ENCODE assay signal across 16 cellular contexts in genomic region chr17:9725575-9725974, GRCh38.
DNase-seq lines count a peak whose midpoint lies in the region; FAIRE-seq and TF ChIP-seq lines count a peak whose summit lies in the region.
"Had no signal": no experiment of that assay in that cellular context is flagged by ENCODE, and none has a peak within 500 bp of the region (broad histone marks: within the 10 kb centered on the region; RNA-seq: fewer than 3 reads in every experiment).

No MANE protein-coding gene starts in this region.

- H2BK20ac ChIP-seq in H1 (ENCODE audit: low read length) = no peak overlapping the region

- no peaks in the 10 kb centered on the region for H3K9me3 ChIP-seq in H1 (ENCODE audit: insufficient read depth in 2 of 2, low read depth in 1 of 2, low read length in 1 of 2)
- H3K9me3 ChIP-seq: SJCRH30 had no signal

- H4K8ac ChIP-seq in H1 (ENCODE audit: extremely low read depth, insufficient read depth, low read length) = no peak overlapping the region

- peak; percentile 7 to 10; a peak in 1 of 4 replicates for TF ChIP-seq RAD21 in H1 (IDR thresholded peaks at IDR 0.05 in 1 of 2, conservative IDR thresholded peaks at IDR 0.05 in 1 of 2; ENCODE audit: low read depth in 2 of 2, low read length in 2 of 2)

- no peak overlapping the region for H4K91ac ChIP-seq in H1 (replicated peaks; ENCODE audit: insufficient read length, low read length)

- no peak overlapping the region for H4K5ac ChIP-seq in H1 (ENCODE audit: insufficient read length, low read depth, low read length)

- no peak overlapping the region for H3K23ac ChIP-seq in H1 (ENCODE audit: insufficient read length)

- H3K4me1 ChIP-seq in H1 (replicated peaks in 1 of 4; ENCODE audit: control insufficient read depth in 3 of 4, insufficient read depth in 4 of 4, low read length in 3 of 4) = no peaks in the 10 kb centered on the region
- H3K4me1 ChIP-seq: SJCRH30 had no signal

- no peak overlapping the region for H2BK15ac ChIP-seq in H1 (ENCODE audit: low read length)

- no peak overlapping the region for H2BK12ac ChIP-seq in H1 (ENCODE audit: low read depth, low read length)

- CTCF ChIA-PET in H1 (lab: Charles Lee; ENCODE audit: partially characterized antibody) = interaction anchor here (0.9 to 5.3 kb wide), 6 partner anchors 8 to 203 kb away, joined by 3 to 20 read pairs (median 4); no protein-coding TSS in a partner anchor

- H3K56ac ChIP-seq in H1 (replicated peaks; ENCODE audit: insufficient read length, low read depth, low read length) = no peak overlapping the region

- no peak overlapping the region for H2BK5ac ChIP-seq in H1 (ENCODE audit: low read depth, low read length)

- no peak for TF ChIP-seq EP300 in H1 (IDR thresholded peaks at IDR 0.05; ENCODE audit: borderline replicate concordance in 1 of 2, low read depth in 2 of 2, low read length in 2 of 2)

- TF ChIP-seq CTCF in H1 (IDR thresholded peaks at IDR 0.05; ENCODE audit: control extremely low read depth in 1 of 3, insufficient read depth in 1 of 3, low read depth in 1 of 3, low read length in 3 of 3) = no peak

- no peak overlapping the region for H3K9ac ChIP-seq in H1 (replicated peaks in 1 of 4; ENCODE audit: extremely low read depth in 1 of 4, low read depth in 3 of 4, low read length in 3 of 4)

- WGBS in H1 (ENCODE audit: extremely low coverage in 1 of 2, insufficient coverage in 1 of 2, insufficient read length in 1 of 2, insufficient replicate concordance in 2 of 2, low coverage in 1 of 2, low lambda C conversion rate in 2 of 2, missing lambda C conversion rate in 1 of 2), 2 experiments = 84% methylated on average over 9 of the region's 9 CpGs; no CpG with 5 or more reads in 1 of the 2 experiments

- no peak overlapping the region for H2AFZ ChIP-seq in H1 (ENCODE audit: low read length)
- H2AFZ ChIP-seq: GM23338 had no signal

- no peak overlapping the region for H2AK5ac ChIP-seq in H1 (ENCODE audit: low read depth, low read length)

- no peaks in the 10 kb centered on the region for H3K23me2 ChIP-seq in H1 (ENCODE audit: low read depth, low read length)

- H3K14ac ChIP-seq in H1 (ENCODE audit: insufficient read length) = no peak overlapping the region

- no peaks in the 10 kb centered on the region for H3K79me2 ChIP-seq in H1 (ENCODE audit: control insufficient read depth in 1 of 2, insufficient read depth in 2 of 2, low read length in 2 of 2)

- H4K20me1 ChIP-seq in H1 (replicated peaks in 1 of 2; ENCODE audit: control insufficient read depth in 1 of 2, insufficient read depth in 2 of 2, low read length in 2 of 2) = peaks cover 0 to 2% of the 10 kb centered on the region in 2 experiments

- POLR2A ChIA-PET in H1 (lab: Charles Lee; ENCODE audit: partially characterized antibody) = no interaction called here

- H3K79me1 ChIP-seq in H1 (ENCODE audit: low read depth, low read length) = no peaks in the 10 kb centered on the region; the same call in 1 of the 2 replicates

- H3K18ac ChIP-seq in H1 (ENCODE audit: extremely low read depth, low read length) = no peak overlapping the region

- peaks cover 0 to 3% (median 0%) of the 10 kb centered on the region in 4 experiments; a peak in 1 of 8 replicates for H3K36me3 ChIP-seq in H1 (ENCODE audit: control insufficient read depth in 2 of 4, insufficient read depth in 4 of 4, low read length in 3 of 4)
- H3K36me3 ChIP-seq: SJCRH30 had no signal

- no peak overlapping the region for H3K4me3 ChIP-seq in H1 (ENCODE audit: extremely low read depth in 1 of 4, insufficient read depth in 2 of 4, low read depth in 3 of 4, low read length in 4 of 4)
- H3K4me3 ChIP-seq: GM23338, SJCRH30 had no signal

- no peak overlapping the region for H2BK120ac ChIP-seq in H1 (replicated peaks; ENCODE audit: low read depth, low read length)

- no peak for FAIRE-seq in H1 (lab: Jason Lieb, UNC)

- intact Hi-C loops in posterior cingulate gyrus (cut with DNase I) = no loop called here

- DNase-seq in EH (ENCODE audit: low read depth) (peak; percentile 2), NCI-H524 treated with DMSO at 0.1 percent for 48 hours (lab: John Stamatoyannopoulos, UW) (peak; percentile 50), H1 (ENCODE audit: low read depth in 1 of 2, low spot score in 2 of 2) (no peak), posterior cingulate gyrus (peak in 8 of 10 donors; percentile 18 to 89 (median 38)), DMS153 (lab: John Stamatoyannopoulos, UW) (no peak), NK-92 (lab: John Stamatoyannopoulos, UW; ENCODE audit: unreplicated experiment) (no peak), T-helper 2 cell (no peak)
- DNase-seq: activated CD8-positive, alpha-beta T cell treated with anti-CD3 and anti-CD28 coated beads, Interleukin-2, amount 10 ng/mL, durations not matched to agents 7 days and 5 days; activated gamma-delta T cell; CD8-positive, alpha-beta T cell; islet precursor cell; KBM-7; NCI-H1694 treated with DMSO at 0.1 percent for 48 hours; stimulated activated CD4-positive, alpha-beta T cell treated with anti-CD3 and anti-CD28 coated beads, Interleukin-2, amount 100 ng/mL, for 48 hours had no signal

- no peak overlapping the region for H3K27ac ChIP-seq in H1 (ENCODE audit: low read depth, low read length)
- H3K27ac ChIP-seq: SJCRH30 had no signal

- H3K27me3 ChIP-seq in H1 (replicated peaks in 1 of 4; ENCODE audit: control insufficient read depth in 3 of 4, extremely low read depth in 1 of 4, insufficient read depth in 3 of 4, low read length in 3 of 4) = no peaks in the 10 kb centered on the region
- H3K27me3 ChIP-seq: SJCRH30 had no signal

- no peak for TF ChIP-seq POLR2A in H1 (IDR thresholded peaks at IDR 0.05; ENCODE audit: control extremely low read depth in 1 of 2, low read depth in 2 of 2, low read length in 2 of 2)

- H3K4ac ChIP-seq in H1 (replicated peaks; ENCODE audit: insufficient read length, low read depth, low read length) = no peak overlapping the region

- no peak overlapping the region for H3K4me2 ChIP-seq in H1 (ENCODE audit: insufficient read depth in 1 of 2, low read depth in 2 of 2, low read length in 2 of 2)
- H3K4me2 ChIP-seq: GM23338 had no signal

TF ChIP-seq in H1, 55 proteins besides CTCF, POLR2A, EP300 and RAD21:
- TF ChIP-seq, protein P1, sequence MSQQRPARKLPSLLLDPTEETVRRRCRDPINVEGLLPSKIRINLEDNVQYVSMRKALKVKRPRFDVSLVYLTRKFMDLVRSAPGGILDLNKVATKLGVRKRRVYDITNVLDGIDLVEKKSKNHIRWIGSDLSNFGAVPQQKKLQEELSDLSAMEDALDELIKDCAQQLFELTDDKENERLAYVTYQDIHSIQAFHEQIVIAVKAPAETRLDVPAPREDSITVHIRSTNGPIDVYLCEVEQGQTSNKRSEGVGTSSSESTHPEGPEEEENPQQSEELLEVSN (IDR thresholded peaks at IDR 0.05) = 0 out of 2 replicates have a peak, but pooled peaks have one; percentile 27
- TF ChIP-seq GABPA (IDR thresholded peaks at IDR 0.05; ENCODE audit: borderline replicate concordance, insufficient read depth, low read length) = no peak
TF ChIP-seq in H1: peak in this region for 1.

Comparison
In these comparisons a context has a peak if more than half of its experiments do, and no peak if none do; other contexts are left out.
1. DNase-seq: peak in EH (single experiment), NCI-H524 treated with DMSO at 0.1 percent for 48 hours (single experiment) and posterior cingulate gyrus (8 of 10); none in H1 (0 of 2), DMS153 (single experiment), NK-92 (single experiment) and T-helper 2 cell (0 of 5).